Comparison of ENCODE assay signal across 9 cellular contexts in genomic region chr9:128917151-128917849, GRCh38. TPM values are rescaled to one million over a fixed set of nuclear protein-coding genes. Genes with fewer than 3 reads are reported as not detected.
DNase-seq lines count a peak whose midpoint lies in the region; ATAC-seq and TF ChIP-seq lines count a peak whose summit lies in the region.
"Had no signal": no experiment of that assay in that cellular context is flagged by ENCODE, and none has a peak within 500 bp of the region (broad histone marks: within the 10 kb centered on the region; RNA-seq: fewer than 3 reads in every experiment).

No MANE protein-coding gene starts in this region.

- WGBS in right lobe of liver (ENCODE audit: insufficient coverage, low coverage, low lambda C conversion rate, missing lambda C conversion rate), result 27% methylated on average over 8 of the region's 26 CpGs

- no peaks in the 10 kb centered on the region for H3K9me3 ChIP-seq in right lobe of liver

- no peaks in the 10 kb centered on the region for H3K27me3 ChIP-seq in right lobe of liver

- peak; percentile 64 for DNase-seq in NCI-H1092 (lab: John Stamatoyannopoulos, UW)
- peak; percentile 87 for DNase-seq in choroid plexus epithelial cell (ENCODE audit: low read depth)
- DNase-seq in right lobe of liver, result peak; percentile 87 to 96 (median 92)
- DNase-seq in superior temporal gyrus (ENCODE audit: extremely low spot score), result peak; percentile 64
- DNase-seq in NCI-H1105 (lab: John Stamatoyannopoulos, UW), result no peak
- no peak for DNase-seq in HuH-7.5 (ENCODE audit: low spot score)
- DNase-seq: KG1 had no signal

- peak; percentile 80 for TF ChIP-seq POLR2A in right lobe of liver (IDR thresholded peaks at IDR 0.05)

- intact Hi-C loops in right lobe of liver (cut with DNase I), result loop anchor here in 1 of 2 donors (5.0 kb wide), 1 partner anchor 35 kb away; the partner anchor contains the start of genes KYAT1 and LRRC8A

- H3K4me1 ChIP-seq in right lobe of liver, result peaks cover 4 to 68% (median 29%) of the 10 kb centered on the region in 4 donors

- H3K36me3 ChIP-seq in right lobe of liver, result peaks cover 0 to 28% (median 10%) of the 10 kb centered on the region in 4 donors

- TF ChIP-seq CTCF in choroid plexus epithelial cell (conservative IDR thresholded peaks at IDR 0.05; ENCODE audit: low read depth, low read length) (no peak), right lobe of liver (IDR thresholded peaks at IDR 0.05) (no peak)

- H3K4me3 ChIP-seq in choroid plexus epithelial cell (ENCODE audit: low read depth, low read length) (no peak overlapping the region), right lobe of liver (peak overlapping the region; percentile 41 to 85 (median 83))

- peak overlapping the region; percentile 86 to 98 (median 92) for H3K27ac ChIP-seq in right lobe of liver

- peak; percentile 51 to 64 (median 61) for ATAC-seq in right lobe of liver
- ATAC-seq in GM21526 (IDR thresholded peaks at IDR 0.05; ENCODE audit: low FRiP score, unreplicated experiment), result no peak
- no peak for ATAC-seq in HG03342 (IDR thresholded peaks at IDR 0.05; ENCODE audit: unreplicated experiment)

RNA-seq across cellular contexts. Expression of gene PHYHD1, which starts 3.5 kb away (rescaled TPM):
- 10 to 100 TPM; 14.0 to 69.7 (median 38.2) TPM for total RNA-seq in right lobe of liver

RNA-seq across cellular contexts. Expression of gene DOLK, which starts 30.1 kb away (rescaled TPM):
- 10 to 100 TPM in 2 of 6 experiments, 1 to 10 TPM in 4; 6.6 to 17.3 (median 8.4) TPM for total RNA-seq in right lobe of liver

RNA-seq across cellular contexts. Expression of gene NUP188, which starts 30.2 kb away (rescaled TPM):
- total RNA-seq in right lobe of liver, result 10 to 100 TPM; 10.5 to 18.7 (median 15.6) TPM

RNA-seq across cellular contexts. Expression of gene LRRC8A, which starts 35.4 kb away (rescaled TPM):
- 10 to 100 TPM in 5 of 6 experiments, 1 to 10 TPM in 1; 8.6 to 46.1 (median 22.1) TPM for total RNA-seq in right lobe of liver

RNA-seq across cellular contexts. Expression of gene KYAT1, which starts 35.5 kb away (rescaled TPM):
- total RNA-seq in right lobe of liver, result 10 to 100 TPM in 4 of 6 experiments, 1 to 10 TPM in 2; 7.2 to 12.7 (median 10.4) TPM

Comparison
In these comparisons a context has a peak if more than half of its experiments do, and no peak if none do; other contexts are left out.
1. DNase-seq: peak in NCI-H1092 (single experiment), choroid plexus epithelial cell (single experiment), right lobe of liver (3 of 3) and superior temporal gyrus (single experiment); none in NCI-H1105 (single experiment) and HuH-7.5 (single experiment).
2. ATAC-seq: peak in right lobe of liver (4 of 4); none in GM21526 (single experiment) and HG03342 (single experiment).